1 cellular context compared by ENCODE assay signal in the genomic region with DNA sequence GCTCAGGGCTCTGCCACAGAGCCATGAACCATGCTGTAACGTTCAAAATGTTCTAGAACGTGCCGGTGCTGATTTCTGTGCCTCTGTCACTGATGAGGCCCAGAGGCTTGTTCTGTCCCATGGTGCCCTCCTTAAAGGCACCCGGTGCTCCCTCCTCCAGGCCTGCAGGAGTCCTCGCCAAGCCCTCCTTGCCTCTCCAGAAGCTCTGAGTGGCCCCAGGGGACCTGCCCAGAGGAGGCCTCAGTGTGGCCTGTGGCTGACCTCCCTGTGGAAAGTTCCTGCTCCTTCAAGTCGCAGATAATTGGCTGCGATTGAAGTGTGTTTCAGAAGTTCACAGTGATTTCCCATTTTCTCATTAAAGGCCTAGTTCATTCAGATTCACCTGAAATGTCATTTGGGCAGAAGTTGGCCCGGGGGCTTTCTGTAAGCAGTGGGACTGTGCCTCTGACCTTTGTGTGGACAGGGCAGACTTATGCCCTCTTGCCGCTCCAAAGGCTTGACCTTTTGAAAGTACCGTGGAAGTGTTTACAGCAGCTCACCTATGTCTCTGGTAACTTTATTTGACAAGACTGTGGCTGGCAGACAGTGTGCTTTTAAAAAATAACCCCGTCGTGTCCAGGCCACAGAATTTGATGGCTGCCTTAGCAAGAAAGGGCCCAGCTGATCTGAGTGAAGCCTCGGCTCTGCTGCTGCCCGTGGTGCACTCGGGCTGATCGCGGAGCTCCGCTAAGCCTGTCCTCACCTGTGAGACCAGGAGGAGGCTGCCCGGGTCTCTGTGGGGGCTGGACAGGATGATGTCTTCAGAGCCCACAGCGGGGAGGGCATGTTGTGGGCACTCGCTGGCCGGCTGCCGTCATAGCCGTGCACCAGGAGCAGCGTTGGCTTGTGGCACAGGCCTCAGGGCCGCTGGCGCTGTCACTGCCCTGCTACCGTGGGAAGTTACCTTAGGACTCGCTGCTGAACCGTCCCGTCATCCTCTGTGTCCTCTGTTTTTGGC.
TF ChIP-seq lines count a peak whose summit lies in the region.

No MANE protein-coding gene starts in this region.

TF ChIP-seq in IMR-90, 13 proteins besides CTCF, POLR2A, EP300 and RAD21:
- TF ChIP-seq MAZ (IDR thresholded peaks at IDR 0.05; ENCODE audit: borderline replicate concordance, low read depth, low read length), result no peak
- no peak for TF ChIP-seq RFX5 (IDR thresholded peaks at IDR 0.05; ENCODE audit: low read depth, low read length)
- no peak for TF ChIP-seq SMC3 (IDR thresholded peaks at IDR 0.05; ENCODE audit: low read depth, low read length)
- TF ChIP-seq, protein P1, sequence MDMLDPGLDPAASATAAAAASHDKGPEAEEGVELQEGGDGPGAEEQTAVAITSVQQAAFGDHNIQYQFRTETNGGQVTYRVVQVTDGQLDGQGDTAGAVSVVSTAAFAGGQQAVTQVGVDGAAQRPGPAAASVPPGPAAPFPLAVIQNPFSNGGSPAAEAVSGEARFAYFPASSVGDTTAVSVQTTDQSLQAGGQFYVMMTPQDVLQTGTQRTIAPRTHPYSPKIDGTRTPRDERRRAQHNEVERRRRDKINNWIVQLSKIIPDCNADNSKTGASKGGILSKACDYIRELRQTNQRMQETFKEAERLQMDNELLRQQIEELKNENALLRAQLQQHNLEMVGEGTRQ (IDR thresholded peaks at IDR 0.05; ENCODE audit: low read depth, low read length), result no peak
- no peak for TF ChIP-seq CEBPB (IDR thresholded peaks at IDR 0.05; ENCODE audit: low read depth, low read length)
- TF ChIP-seq BHLHE40 (IDR thresholded peaks at IDR 0.05; ENCODE audit: low read depth, low read length), result no peak
- TF ChIP-seq, protein P2, sequence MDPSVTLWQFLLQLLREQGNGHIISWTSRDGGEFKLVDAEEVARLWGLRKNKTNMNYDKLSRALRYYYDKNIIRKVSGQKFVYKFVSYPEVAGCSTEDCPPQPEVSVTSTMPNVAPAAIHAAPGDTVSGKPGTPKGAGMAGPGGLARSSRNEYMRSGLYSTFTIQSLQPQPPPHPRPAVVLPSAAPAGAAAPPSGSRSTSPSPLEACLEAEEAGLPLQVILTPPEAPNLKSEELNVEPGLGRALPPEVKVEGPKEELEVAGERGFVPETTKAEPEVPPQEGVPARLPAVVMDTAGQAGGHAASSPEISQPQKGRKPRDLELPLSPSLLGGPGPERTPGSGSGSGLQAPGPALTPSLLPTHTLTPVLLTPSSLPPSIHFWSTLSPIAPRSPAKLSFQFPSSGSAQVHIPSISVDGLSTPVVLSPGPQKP (IDR thresholded peaks at IDR 0.05; ENCODE audit: borderline replicate concordance, low read depth, low read length), result no peak
- TF ChIP-seq MXI1 (IDR thresholded peaks at IDR 0.05; ENCODE audit: borderline replicate concordance, low read depth, low read length), result no peak
- no peak for TF ChIP-seq MAFK (IDR thresholded peaks at IDR 0.05; ENCODE audit: low read depth, low read length)
- no peak for TF ChIP-seq NFE2L2 (IDR thresholded peaks at IDR 0.05; ENCODE audit: low read depth, low read length)
- TF ChIP-seq RCOR1 (IDR thresholded peaks at IDR 0.05; ENCODE audit: insufficient replicate concordance, low read length), result no peak
- no peak for TF ChIP-seq CHD1 (IDR thresholded peaks at IDR 0.05; ENCODE audit: low read depth, low read length)
- TF ChIP-seq FOS (IDR thresholded peaks at IDR 0.05; ENCODE audit: low read depth, low read length), result no peak
